17 cellular contexts compared by ENCODE assay signal in genomic region chr4:26380740-26381139, GRCh38. TPM values are rescaled to one million over a fixed set of nuclear protein-coding genes. Genes with fewer than 3 reads are reported as not detected.
A peak's percentile ranks its signal among the peaks of the same experiment; 100 is the strongest.
DNase-seq lines count a peak whose midpoint lies in the region; FAIRE-seq and TF ChIP-seq lines count a peak whose summit lies in the region.
"Had no signal": no experiment of that assay in that cellular context is flagged by ENCODE, and none has a peak within 500 bp of the region (broad histone marks: within the 10 kb centered on the region; RNA-seq: fewer than 3 reads in every experiment).

No MANE protein-coding gene starts in this region.

- peak overlapping the region; percentile 1 for H3K4me2 ChIP-seq in Karpas-422 (ENCODE audit: low read depth, low read length, poor library complexity, severe bottlenecking)
- H3K4me2 ChIP-seq: BLaER1 had no signal

- H3K27me3 ChIP-seq in Karpas-422 (ENCODE audit: low read length) (no peaks in the 10 kb centered on the region), neutrophil (no peaks in the 10 kb centered on the region), thyroid gland (no peaks in the 10 kb centered on the region)
- H3K27me3 ChIP-seq: BLaER1 had no signal

- H3K9me2 ChIP-seq in Karpas-422 (replicated peaks; ENCODE audit: insufficient read depth, low read length), result no peaks in the 10 kb centered on the region

- no peak overlapping the region for H2AFZ ChIP-seq in Karpas-422 (ENCODE audit: low read length)

- H3K9ac ChIP-seq in Karpas-422 (ENCODE audit: low read length), result no peak overlapping the region
- H3K9ac ChIP-seq: BLaER1 had no signal

- H3K27ac ChIP-seq in Karpas-422 (ENCODE audit: low read length) (no peak overlapping the region), neutrophil (peak overlapping the region; percentile 82), thyroid gland (no peak overlapping the region)
- H3K27ac ChIP-seq: BLaER1, HL-60 had no signal

- intact Hi-C loops in cardiac septum (cut with DNase I), result no loop called here
- intact Hi-C loops in thyroid gland (cut with DNase I), result no loop called here

- peaks cover 63% of the 10 kb centered on the region for H3K79me2 ChIP-seq in Karpas-422 (ENCODE audit: low read length)

- H3K4me1 ChIP-seq in Karpas-422 (ENCODE audit: low read length) (peaks cover 32% of the 10 kb centered on the region), neutrophil (ENCODE audit: control insufficient read depth in 1 of 2, insufficient read depth in 1 of 2, low read depth in 1 of 2, low read length in 1 of 2) (peaks cover 83 to 99% of the 10 kb centered on the region in 2 experiments), thyroid gland (peaks cover 18 to 23% of the 10 kb centered on the region in 2 donors)
- H3K4me1 ChIP-seq: Caco-2 had no signal

- TF ChIP-seq CTCF in neutrophil (IDR thresholded peaks at IDR 0.05), result no peak
- TF ChIP-seq CTCF in thyroid gland (IDR thresholded peaks at IDR 0.05), result no peak

- H3K9me3 ChIP-seq in Karpas-422 (ENCODE audit: low read length) (no peaks in the 10 kb centered on the region), neutrophil (no peaks in the 10 kb centered on the region), thyroid gland (no peaks in the 10 kb centered on the region)
- H3K9me3 ChIP-seq: BLaER1, Caco-2 had no signal

- peaks cover 16% of the 10 kb centered on the region for H4K20me1 ChIP-seq in Karpas-422 (ENCODE audit: insufficient read depth, low read depth, low read length)

- 62 to 67% methylated on average over 2 of the region's 2 CpGs for WGBS in thyroid gland, 2 donors

- no peaks in the 10 kb centered on the region for H3K36me3 ChIP-seq in Karpas-422 (ENCODE audit: insufficient read depth, low read length)
- H3K36me3 ChIP-seq in neutrophil, result no peaks in the 10 kb centered on the region
- no peaks in the 10 kb centered on the region for H3K36me3 ChIP-seq in thyroid gland

- no peak for TF ChIP-seq POLR2A in thyroid gland (IDR thresholded peaks at IDR 0.05)

- H3K4me3 ChIP-seq in Karpas-422 (ENCODE audit: low read length) (no peak overlapping the region), neutrophil (ENCODE audit: low read depth in 1 of 2, low read length in 1 of 2) (no peak overlapping the region), thyroid gland (replicated peaks in 1 of 3) (no peak overlapping the region)
- H3K4me3 ChIP-seq: BLaER1, GM12878 had no signal

- FAIRE-seq in G401.6 (lab: Jason Lieb, UNC) (peak; percentile 84), frontal cortex (lab: Jason Lieb, UNC) (peak; percentile 68)
- FAIRE-seq: GM12878 had no signal

- DNase-seq in Karpas-422, result no peak
- no peak for DNase-seq in frontal cortex (ENCODE audit: low spot score in 2 of 2)
- DNase-seq in cardiac septum (ENCODE audit: low spot score), result no peak
- no peak for DNase-seq in HEK293T (ENCODE audit: extremely low spot score)
- DNase-seq in thyroid gland, result no peak
- DNase-seq in NCI-H69 (lab: John Stamatoyannopoulos, UW), result no peak
- DNase-seq: 8988T; AML-193; Caco-2; CD8-positive, alpha-beta memory T cell; DMS53; HCEC 1CT had no signal

- CTCF ChIA-PET in HEK293T (lab: Yijun Ruan, JAX), result interaction anchor here (1.2 kb wide), 1 partner anchor 50 kb away, joined by 3 read pairs; no protein-coding TSS in a partner anchor

- POLR2A ChIA-PET in HEK293T (lab: Yijun Ruan, JAX), result no interaction called here

TF ChIP-seq in HEK293T, 16 proteins besides CTCF, POLR2A, EP300 and RAD21:
- TF ChIP-seq ARNT (IDR thresholded peaks at IDR 0.05) (no peak), L3MBTL2 (conservative IDR thresholded peaks at IDR 0.05) (no peak), ELF4 (IDR thresholded peaks at IDR 0.05) (no peak), SP1 (IDR thresholded peaks at IDR 0.05) (no peak), LEF1 (IDR thresholded peaks at IDR 0.05; ENCODE audit: borderline replicate concordance) (no peak), BHLHE40 (IDR thresholded peaks at IDR 0.05; ENCODE audit: borderline replicate concordance) (no peak), TARDBP (IDR thresholded peaks at IDR 0.05) (no peak), FOXA1 (IDR thresholded peaks at IDR 0.05) (no peak), ZNF384 (IDR thresholded peaks at IDR 0.05) (no peak), HDGF (IDR thresholded peaks at IDR 0.05; ENCODE audit: borderline replicate concordance) (no peak)
- TF ChIP-seq, protein P1, sequence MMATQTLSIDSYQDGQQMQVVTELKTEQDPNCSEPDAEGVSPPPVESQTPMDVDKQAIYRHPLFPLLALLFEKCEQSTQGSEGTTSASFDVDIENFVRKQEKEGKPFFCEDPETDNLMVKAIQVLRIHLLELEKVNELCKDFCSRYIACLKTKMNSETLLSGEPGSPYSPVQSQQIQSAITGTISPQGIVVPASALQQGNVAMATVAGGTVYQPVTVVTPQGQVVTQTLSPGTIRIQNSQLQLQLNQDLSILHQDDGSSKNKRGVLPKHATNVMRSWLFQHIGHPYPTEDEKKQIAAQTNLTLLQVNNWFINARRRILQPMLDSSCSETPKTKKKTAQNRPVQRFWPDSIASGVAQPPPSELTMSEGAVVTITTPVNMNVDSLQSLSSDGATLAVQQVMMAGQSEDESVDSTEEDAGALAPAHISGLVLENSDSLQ (IDR thresholded peaks at IDR 0.05), result no peak
TF ChIP-seq in HEK293T: peak in this region for 0.

RNA-seq across cellular contexts. Expression of gene RBPJ, which starts 59.9 kb away (rescaled TPM):
- total RNA-seq in Karpas-422 (2014; rRNA removed; shearing (Covaris generic); ENCODE audit: low replicate concordance), result 23.8 and 36.8 TPM in 2 replicates
- 77.0 TPM for total RNA-seq in frontal cortex
- 38.2 TPM for total RNA-seq in cardiac septum
- 10 to 100 TPM; 60.4 to 99.3 (median 78.5) TPM for total RNA-seq in thyroid gland
